ENCODE assay signal across 8 cellular contexts in genomic region chr13:43023244-43023931, GRCh38. TPM values are rescaled to one million over a fixed set of nuclear protein-coding genes. Genes with fewer than 3 reads are reported as not detected.
A peak's percentile ranks its signal among the peaks of the same experiment; 100 is the strongest.
DNase-seq lines count a peak whose midpoint lies in the region; ATAC-seq and TF ChIP-seq lines count a peak whose summit lies in the region.

Gene DNAJC15 (plus strand): TSS chr13:43023586. CDS start chr13:43023627, 41 bp downstream.

- 0 out of 5 replicates have a peak, but pooled peaks cover 0 to 3% of the 10 kb centered on the region in 2 experiments for H3K9me3 Mint-ChIP-seq in H9
- no peaks in the 10 kb centered on the region for H3K9me3 Mint-ChIP-seq in activated CD4-positive, alpha-beta T cell treated with anti-CD3 and anti-CD28 coated beads, Interleukin-2, amount 10 ng/mL, durations not matched to agents 7 days and 5 days

- H2BK5ac ChIP-seq in H9 (ENCODE audit: insufficient read length, low read length), result no peak within 1 kb of the TSS

- H4K8ac ChIP-seq in H9 (replicated peaks; ENCODE audit: insufficient read length, low read depth, low read length), result no peak within 1 kb of the TSS

- TF ChIP-seq CTCF in H9 (conservative IDR thresholded peaks at IDR 0.05), result peak; percentile 19; the same call in 1 of the 3 replicates

- peaks cover 0 to 15% (median 10%) of the 10 kb centered on the region in 3 experiments; a peak in 4 of 7 replicates for H3K36me3 Mint-ChIP-seq in H9 (ENCODE audit: insufficient read depth in 1 of 3, low read depth in 3 of 3)
- H3K36me3 Mint-ChIP-seq in activated CD4-positive, alpha-beta T cell treated with anti-CD3 and anti-CD28 coated beads, Interleukin-2, amount 10 ng/mL, durations not matched to agents 7 days and 5 days (ENCODE audit: low read depth), result peaks cover 23% of the 10 kb centered on the region

- H3K4me1 Mint-ChIP-seq in H9, result peaks cover 8% of the 10 kb centered on the region in 2 experiments
- H3K4me1 Mint-ChIP-seq in activated CD4-positive, alpha-beta T cell treated with anti-CD3 and anti-CD28 coated beads, Interleukin-2, amount 10 ng/mL, durations not matched to agents 7 days and 5 days, result peaks cover 29% of the 10 kb centered on the region

- H3K79me1 ChIP-seq in H9 (ENCODE audit: insufficient read depth, low read depth, low read length, poor library complexity, severe bottlenecking), result no peaks in the 10 kb centered on the region

- H3K27ac Mint-ChIP-seq in H9, result peak within 1 kb of the TSS; percentile 92 to 94 (median 94)
- peak within 1 kb of the TSS; percentile 95 for H3K27ac Mint-ChIP-seq in activated CD4-positive, alpha-beta T cell treated with anti-CD3 and anti-CD28 coated beads, Interleukin-2, amount 10 ng/mL, durations not matched to agents 7 days and 5 days

- H4K20me1 ChIP-seq in H9 (ENCODE audit: control insufficient read depth, insufficient read depth, insufficient read length), result no peaks in the 10 kb centered on the region

- peak within 1 kb of the TSS; percentile 65 for H3K4me2 ChIP-seq in H9 (ENCODE audit: insufficient read depth, insufficient read length, low read length)

- H3K14ac ChIP-seq in H9 (ENCODE audit: insufficient read depth, low read length), result peak within 1 kb of the TSS; percentile 88; the same call in 1 of the 2 replicates

- no CpG with 5 or more reads among the region's 50 CpGs for WGBS in H9 (ENCODE audit: extremely low coverage, insufficient read length, low lambda C conversion rate)

- peak within 1 kb of the TSS; percentile 41 for H3K18ac ChIP-seq in H9 (ENCODE audit: insufficient read length, low read depth, low read length)

- peak; percentile 94 for ATAC-seq in left lobe of liver

- no peak within 1 kb of the TSS for H4K91ac ChIP-seq in H9 (ENCODE audit: insufficient read length, low read depth, low read length)

- H3K9ac ChIP-seq in H9 (ENCODE audit: extremely low read depth, insufficient read length, low read length), result peak within 1 kb of the TSS; percentile 47

- H3T11ph ChIP-seq in H9 (ENCODE audit: low read length), result no peak within 1 kb of the TSS

- H2BK20ac ChIP-seq in H9 (ENCODE audit: low read depth, low read length, poor library complexity, severe bottlenecking), result no peak within 1 kb of the TSS

- no peaks in the 10 kb centered on the region for H3K79me2 ChIP-seq in H9 (ENCODE audit: insufficient read depth, low read length)

- CTCF ChIA-PET in activated CD4-positive, alpha-beta T cell treated with anti-CD3 and anti-CD28 coated beads, Interleukin-2, amount 10 ng/mL, durations not matched to agents 7 days and 5 days (lab: Charles Lee), result interaction anchor here (0.6 to 3.0 kb wide), 14 partner anchors 7 to 94 kb away, joined by 3 to 11 read pairs (median 4); partner anchors contain the start of gene EPSTI1

- H3K27me3 ChIP-seq in H9 (ENCODE audit: insufficient read depth, low read length), result no peaks in the 10 kb centered on the region

- H3K27me3 Mint-ChIP-seq in H9 (ENCODE audit: low read depth), result peaks cover 8% of the 10 kb centered on the region
- H3K27me3 Mint-ChIP-seq in activated CD4-positive, alpha-beta T cell treated with anti-CD3 and anti-CD28 coated beads, Interleukin-2, amount 10 ng/mL, durations not matched to agents 7 days and 5 days, result no peaks in the 10 kb centered on the region

- H3K23me2 ChIP-seq in H9 (ENCODE audit: insufficient read length, low read depth, low read length, poor library complexity, severe bottlenecking), result peaks cover 11% of the 10 kb centered on the region

- no peak within 1 kb of the TSS for H4K5ac ChIP-seq in H9 (ENCODE audit: insufficient read length, low read depth, low read length)

- DNase-seq in GM04504 (ENCODE audit: low read depth), result peak; percentile 70
- peak; percentile 59 for DNase-seq in H9
- peak; percentile 78 for DNase-seq in MV-4-11 (lab: John Stamatoyannopoulos, UW)
- DNase-seq in activated CD4-positive, alpha-beta T cell treated with anti-CD3 and anti-CD28 coated beads, Interleukin-2, amount 10 ng/mL, durations not matched to agents 7 days and 5 days, result peak; percentile 84
- DNase-seq in cortex of kidney (lab: John Stamatoyannopoulos, UW), result peak; percentile 27
- DNase-seq in left lobe of liver (ENCODE audit: low spot score), result peak; percentile 83
- DNase-seq in stimulated activated CD4-positive, alpha-beta T cell treated with anti-CD3 and anti-CD28 coated beads, Interleukin-2, amount 100 ng/mL, for 24 hours, result peak; percentile 62 to 80
- DNase-seq in DMS79 (lab: John Stamatoyannopoulos, UW), result no peak

- no peaks in the 10 kb centered on the region for H3K9me3 ChIP-seq in H9 (ENCODE audit: control insufficient read depth, low read depth, low read length)

- H3K56ac ChIP-seq in H9 (ENCODE audit: insufficient read length, low read depth, low read length), result no peak within 1 kb of the TSS

- H3K27ac ChIP-seq in H9 (ENCODE audit: insufficient read length, low read depth, low read length), result no peak within 1 kb of the TSS

- no peak within 1 kb of the TSS for H2AK5ac ChIP-seq in H9 (ENCODE audit: insufficient read length, low read length)

- peak within 1 kb of the TSS; percentile 87 to 90 for H3K4me3 Mint-ChIP-seq in H9
- peak within 1 kb of the TSS; percentile 88 for H3K4me3 Mint-ChIP-seq in activated CD4-positive, alpha-beta T cell treated with anti-CD3 and anti-CD28 coated beads, Interleukin-2, amount 10 ng/mL, durations not matched to agents 7 days and 5 days

- no peak within 1 kb of the TSS for H2BK120ac ChIP-seq in H9 (ENCODE audit: low read depth, low read length, poor library complexity, severe bottlenecking)

- no peak within 1 kb of the TSS for H2BK15ac ChIP-seq in H9 (ENCODE audit: low read depth, low read length)

- H3K4ac ChIP-seq in H9 (ENCODE audit: low read depth, low read length), result no peak within 1 kb of the TSS

- no peak within 1 kb of the TSS for H3K23ac ChIP-seq in H9 (ENCODE audit: insufficient read length, low read depth, low read length)

- no peaks in the 10 kb centered on the region; the same call in 1 of the 2 replicates for H3K4me1 ChIP-seq in H9 (ENCODE audit: insufficient read depth, low read length)

- POLR2A ChIA-PET in activated CD4-positive, alpha-beta T cell treated with anti-CD3 and anti-CD28 coated beads, Interleukin-2, amount 10 ng/mL, durations not matched to agents 7 days and 5 days (lab: Charles Lee), result interaction anchor here (1.8 kb wide), 1 partner anchor 31 kb away, joined by 8 read pairs; the partner anchor contains the start of gene EPSTI1

- H2BK12ac ChIP-seq in H9 (ENCODE audit: insufficient read length, low read depth, low read length), result no peak within 1 kb of the TSS

- peak within 1 kb of the TSS; percentile 52 for H2AFZ ChIP-seq in H9 (ENCODE audit: low read length)

RNA-seq across cellular contexts. Expression of gene DNAJC15, which starts in this region (rescaled TPM):
- total RNA-seq in H9 (2021), result 12.2 and 13.4 TPM in 2 replicates
- 10 to 100 TPM; 12.5 to 18.5 TPM for total RNA-seq in activated CD4-positive, alpha-beta T cell treated with anti-CD3 and anti-CD28 coated beads, Interleukin-2, amount 10 ng/mL, durations not matched to agents 7 days and 5 days
- 9.2 TPM for total RNA-seq in left lobe of liver
